18 cellular contexts compared by ENCODE assay signal in genomic region chr7:25830986-25831558, GRCh38.
DNase-seq lines count a peak whose midpoint lies in the region; TF ChIP-seq lines count a peak whose summit lies in the region.
"Had no signal": no experiment of that assay in that cellular context is flagged by ENCODE, and none has a peak within 500 bp of the region (broad histone marks: within the 10 kb centered on the region; RNA-seq: fewer than 3 reads in every experiment).

No MANE protein-coding gene starts in this region.

- DNase-seq in NCI-H1417 (lab: John Stamatoyannopoulos, UW) = peak in 2 of 3 experiments; percentile 48 to 73
- DNase-seq in NCI-H1417 treated with DMSO at 0.1 percent for 48 hours (lab: John Stamatoyannopoulos, UW) = no peak
- no peak for DNase-seq in colonic mucosa
- DNase-seq in neural progenitor cell (ENCODE audit: low spot score) = no peak
- no peak for DNase-seq in transverse colon
- no peak for DNase-seq in hippocampal formation (lab: John Stamatoyannopoulos, UW)
- no peak for DNase-seq in SKM-1 (lab: John Stamatoyannopoulos, UW; ENCODE audit: unreplicated experiment)
- no peak for DNase-seq in foreskin fibroblast
- DNase-seq: activated B cell treated with CpG ODN at 0.5 μM for 24 hours; adrenal gland; CD4-positive, CD25-positive, alpha-beta regulatory T cell; immature natural killer cell; MM.1S; stimulated activated CD4-positive, alpha-beta T cell treated with anti-CD3 and anti-CD28 coated beads, Interleukin-4, amount 100 ng/mL, for 4 hours; T-helper 1 cell had no signal

- peak overlapping the region; percentile 2 for H3K27ac ChIP-seq in colonic mucosa
- H3K27ac ChIP-seq in neural progenitor cell = no peak overlapping the region
- H3K27ac ChIP-seq in transverse colon = peak overlapping the region; percentile 51 to 79 (median 65)

- H4K20me1 ChIP-seq in neural progenitor cell (ENCODE audit: low read depth) = no peaks in the 10 kb centered on the region

- H3K27ac Mint-ChIP-seq in neural progenitor cell = peak overlapping the region; percentile 93
- H3K27ac Mint-ChIP-seq: activated B cell treated with CpG ODN at 0.5 μM for 24 hours; activated T-helper 17 cell treated with anti-CD3 and anti-CD28 coated beads, Interleukin-2, amount 50 U/mL, for 72 hours; CD4-positive, CD25-positive, alpha-beta regulatory T cell; immature natural killer cell; memory B cell had no signal

- peaks cover 7% of the 10 kb centered on the region for H3K9me3 Mint-ChIP-seq in neural progenitor cell
- H3K9me3 Mint-ChIP-seq: activated B cell treated with CpG ODN at 0.5 μM for 24 hours; activated T-helper 17 cell treated with anti-CD3 and anti-CD28 coated beads, Interleukin-2, amount 50 U/mL, for 72 hours; CD4-positive, CD25-positive, alpha-beta regulatory T cell; memory B cell had no signal

- H3K9ac ChIP-seq in colonic mucosa (ENCODE audit: low read depth in 2 of 2, low read length in 2 of 2) (no peak overlapping the region), neural progenitor cell (no peak overlapping the region)

- 33 to 61% methylated on average over 5 to 6 of the region's 6 CpGs for WGBS in transverse colon (ENCODE audit: low coverage in 1 of 2), 2 donors

- H3K36me3 ChIP-seq in colonic mucosa (no peaks in the 10 kb centered on the region), neural progenitor cell (no peaks in the 10 kb centered on the region), transverse colon (no peaks in the 10 kb centered on the region)
- H3K36me3 ChIP-seq: adrenal gland, tibial nerve had no signal

- H3K4me1 ChIP-seq in colonic mucosa = no peaks in the 10 kb centered on the region
- H3K4me1 ChIP-seq in neural progenitor cell = peaks cover 28% of the 10 kb centered on the region
- H3K4me1 ChIP-seq in transverse colon = peaks cover 0 to 21% (median 9%) of the 10 kb centered on the region in 4 donors

- peak overlapping the region; percentile 30 for H3K4me3 Mint-ChIP-seq in neural progenitor cell
- H3K4me3 Mint-ChIP-seq: activated B cell treated with CpG ODN at 0.5 μM for 24 hours; activated T-helper 17 cell treated with anti-CD3 and anti-CD28 coated beads, Interleukin-2, amount 50 U/mL, for 72 hours; CD4-positive, CD25-positive, alpha-beta regulatory T cell; immature natural killer cell; memory B cell had no signal

- no peaks in the 10 kb centered on the region for H3K27me3 ChIP-seq in colonic mucosa
- no peaks in the 10 kb centered on the region for H3K27me3 ChIP-seq in neural progenitor cell
- no peaks in the 10 kb centered on the region for H3K27me3 ChIP-seq in transverse colon
- H3K27me3 ChIP-seq: adrenal gland had no signal

- TF ChIP-seq CTCF in colonic mucosa (IDR thresholded peaks at IDR 0.05) = no peak
- TF ChIP-seq CTCF in neural progenitor cell (IDR thresholded peaks at IDR 0.05) = no peak
- no peak for TF ChIP-seq CTCF in transverse colon (IDR thresholded peaks at IDR 0.05)
- no peak for TF ChIP-seq CTCF in foreskin fibroblast (IDR thresholded peaks at IDR 0.05; ENCODE audit: low read depth, low read length)

- no peaks in the 10 kb centered on the region for H3K79me2 ChIP-seq in neural progenitor cell (ENCODE audit: low read depth)

- H3K9me3 ChIP-seq in colonic mucosa (no peaks in the 10 kb centered on the region), neural progenitor cell (ENCODE audit: low read depth) (no peaks in the 10 kb centered on the region), transverse colon (no peaks in the 10 kb centered on the region)
- H3K9me3 ChIP-seq: adrenal gland, tibial nerve had no signal

- H3K36me3 Mint-ChIP-seq in neural progenitor cell = no peaks in the 10 kb centered on the region
- H3K36me3 Mint-ChIP-seq: CD4-positive, CD25-positive, alpha-beta regulatory T cell; immature natural killer cell; memory B cell had no signal

- TF ChIP-seq EP300 in transverse colon (IDR thresholded peaks at IDR 0.05; ENCODE audit: low read depth) = no peak

- H3K4me3 ChIP-seq in colonic mucosa (no peak overlapping the region), neural progenitor cell (no peak overlapping the region), transverse colon (no peak overlapping the region), foreskin fibroblast (ENCODE audit: low read depth in 1 of 2, low read length in 2 of 2) (no peak overlapping the region)
- H3K4me3 ChIP-seq: adrenal gland, tibial nerve had no signal

- peak overlapping the region; percentile 56 for H3K4me2 ChIP-seq in neural progenitor cell

- intact Hi-C loops in colonic mucosa (cut with DNase I) (loop anchor here (10.0 kb wide), 1 partner anchor 106 kb away; no protein-coding TSS in a partner anchor), transverse colon (cut with DNase I; ENCODE audit: low total_unique reads) (no loop called here)

- in situ Hi-C loops in transverse colon (cut with MboI; ENCODE audit: low pct_ligation_motif_present in 1 of 4, low pct_unique_long_range_greater_than_20kb in 1 of 4, low sequenced_read_pairs in 3 of 4) = loop anchor here in 3 of 4 donors (10.0 to 25.0 kb wide), 4 partner anchors 169 to 569 kb away; no protein-coding TSS in a partner anchor

- no peak for TF ChIP-seq POLR2A in transverse colon (IDR thresholded peaks at IDR 0.05)

- H3F3A ChIP-seq in neural progenitor cell (ENCODE audit: low read depth) = peaks cover 7% of the 10 kb centered on the region

- peaks cover 52% of the 10 kb centered on the region for H3K4me1 Mint-ChIP-seq in neural progenitor cell
- H3K4me1 Mint-ChIP-seq: activated B cell treated with CpG ODN at 0.5 μM for 24 hours; activated T-helper 17 cell treated with anti-CD3 and anti-CD28 coated beads, Interleukin-2, amount 50 U/mL, for 72 hours; CD4-positive, CD25-positive, alpha-beta regulatory T cell; immature natural killer cell; memory B cell had no signal

- peaks cover 6% of the 10 kb centered on the region for H3K27me3 Mint-ChIP-seq in neural progenitor cell (ENCODE audit: insufficient read depth, low read depth)

- no peak overlapping the region for H2AFZ ChIP-seq in neural progenitor cell (replicated peaks)

Comparison
In these comparisons a context has a peak if more than half of its experiments do, and no peak if none do; other contexts are left out.
1. DNase-seq: peak in NCI-H1417 (2 of 3); none in NCI-H1417 treated with DMSO at 0.1 percent for 48 hours (single experiment), colonic mucosa (single experiment), neural progenitor cell (single experiment), transverse colon (single experiment), hippocampal formation (0 of 2), SKM-1 (single experiment) and foreskin fibroblast (0 of 2).